12 cellular contexts compared by ENCODE assay signal in the genomic region with DNA sequence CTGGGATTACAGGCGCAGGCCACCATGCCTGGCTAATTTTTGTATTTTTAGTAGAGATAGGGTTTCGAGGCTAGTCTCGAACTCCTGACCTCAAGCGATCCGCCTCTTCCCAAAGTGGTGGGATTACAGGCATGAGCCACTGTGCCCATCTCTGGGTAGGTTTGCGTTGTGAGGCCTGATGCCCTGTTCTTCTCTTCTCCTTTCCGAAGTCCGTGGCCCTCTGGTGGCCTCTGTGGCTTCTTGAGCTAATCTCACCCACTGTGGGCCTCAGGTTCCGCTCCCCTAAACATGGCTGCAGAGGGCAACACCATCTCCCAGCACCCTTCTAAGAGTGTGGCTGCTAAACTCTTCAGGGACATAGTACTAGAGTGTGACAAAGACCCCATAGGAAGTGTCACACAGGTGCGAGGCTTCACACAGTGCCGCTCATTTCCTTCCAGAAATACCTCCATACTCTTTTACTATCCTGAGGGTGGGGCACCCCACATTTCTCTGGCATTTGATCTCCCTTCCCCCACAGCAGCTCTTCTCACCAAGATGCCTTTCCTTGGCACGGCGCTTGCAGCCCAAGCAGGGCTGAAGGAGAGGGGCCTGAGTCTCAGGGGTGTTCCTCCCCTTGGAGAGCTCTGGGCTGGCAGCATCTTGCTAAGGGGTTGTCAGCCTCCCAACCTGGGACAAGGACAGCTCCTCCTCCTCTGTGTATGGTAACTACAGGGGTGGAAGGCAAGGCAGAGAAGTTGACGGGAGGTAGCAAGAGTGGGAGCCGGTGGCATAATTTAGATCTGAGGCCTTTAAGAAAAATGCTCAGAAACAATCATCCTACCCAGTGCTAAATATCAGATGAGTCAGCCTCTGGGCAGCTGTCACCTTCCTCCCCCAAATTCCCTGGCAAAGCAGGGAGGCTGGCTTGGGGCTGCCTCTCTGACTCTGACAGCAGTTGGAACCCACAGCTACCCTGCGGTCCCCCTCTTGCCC. TPM values are rescaled to one million over a fixed set of nuclear protein-coding genes. Genes with fewer than 3 reads are reported as not detected.
DNase-seq lines count a peak whose midpoint lies in the region; ATAC-seq and TF ChIP-seq lines count a peak whose summit lies in the region.
"Had no signal": no experiment of that assay in that cellular context is flagged by ENCODE, and none has a peak within 500 bp of the region (broad histone marks: within the 10 kb centered on the region; RNA-seq: fewer than 3 reads in every experiment).

No MANE protein-coding gene starts in this region.

- H3K9me3 Mint-ChIP-seq in HFFc6, result no peaks in the 10 kb centered on the region

- peak overlapping the region; percentile 97 for H3K4me3 Mint-ChIP-seq in HFFc6

- peaks cover 53% of the 10 kb centered on the region for H3K4me1 Mint-ChIP-seq in HFFc6 (ENCODE audit: low read depth)

- no peak for TF ChIP-seq POLR2A in suprapubic skin (IDR thresholded peaks at IDR 0.05)

- H3K4me1 ChIP-seq in ascending aorta (peaks cover 0 to 16% of the 10 kb centered on the region in 2 donors), suprapubic skin (peaks cover 28% of the 10 kb centered on the region), right cardiac atrium (ENCODE audit: control insufficient read depth, insufficient read depth, low read length) (no peaks in the 10 kb centered on the region)

- DNase-seq in HFFc6 (peak; percentile 58), ascending aorta (ENCODE audit: low spot score in 2 of 2) (no peak), iPS-NIHi7 (ENCODE audit: extremely low spot score) (peak; percentile 41), suprapubic skin (ENCODE audit: low spot score in 2 of 2) (no peak), DMS153 treated with DMSO at 0.1 percent for 48 hours (lab: John Stamatoyannopoulos, UW; ENCODE audit: unreplicated experiment) (no peak), NCI-H2171 treated with DMSO at 0.1 percent for 48 hours (lab: John Stamatoyannopoulos, UW) (no peak), right cardiac atrium (no peak)
- DNase-seq: DMS53, NCI-H1417, ovary, upper lobe of left lung had no signal

- H3K27me3 Mint-ChIP-seq in HFFc6 (ENCODE audit: insufficient read depth), result peaks cover 5% of the 10 kb centered on the region

- peak overlapping the region; percentile 78 to 83 for H3K27ac ChIP-seq in ascending aorta
- H3K27ac ChIP-seq in suprapubic skin, result peak overlapping the region; percentile 78
- no peak overlapping the region for H3K27ac ChIP-seq in right cardiac atrium (ENCODE audit: low read length)
- H3K27ac ChIP-seq: ovary, upper lobe of left lung had no signal

- peak overlapping the region; percentile 97 for H3K27ac Mint-ChIP-seq in HFFc6

- no peak for TF ChIP-seq EP300 in suprapubic skin (IDR thresholded peaks at IDR 0.05)

- H3K9me3 ChIP-seq in ascending aorta (no peaks in the 10 kb centered on the region), suprapubic skin (no peaks in the 10 kb centered on the region), right cardiac atrium (ENCODE audit: control insufficient read depth, low read length) (no peaks in the 10 kb centered on the region)
- H3K9me3 ChIP-seq: ovary, upper lobe of left lung had no signal

- 85% methylated on average over 15 of the region's 16 CpGs for WGBS in suprapubic skin
- WGBS in right cardiac atrium, result 81% methylated on average over 16 of the region's 16 CpGs

- H3K36me3 ChIP-seq in ascending aorta (no peaks in the 10 kb centered on the region), suprapubic skin (no peaks in the 10 kb centered on the region)
- H3K36me3 ChIP-seq: ovary, upper lobe of left lung had no signal

- H3K4me3 ChIP-seq in ascending aorta, result peak overlapping the region in 1 of 2 donors; percentile 29
- no peak overlapping the region for H3K4me3 ChIP-seq in suprapubic skin
- no peak overlapping the region for H3K4me3 ChIP-seq in right cardiac atrium (ENCODE audit: low read length)
- H3K4me3 ChIP-seq: ovary, upper lobe of left lung had no signal

- H3K27me3 ChIP-seq in ascending aorta, result no peaks in the 10 kb centered on the region
- H3K27me3 ChIP-seq in suprapubic skin, result peaks cover 19% of the 10 kb centered on the region
- no peaks in the 10 kb centered on the region for H3K27me3 ChIP-seq in right cardiac atrium (ENCODE audit: control insufficient read depth, insufficient read depth)
- H3K27me3 ChIP-seq: ovary had no signal

- ATAC-seq in HG03442 (IDR thresholded peaks at IDR 0.05; ENCODE audit: unreplicated experiment) (no peak), right cardiac atrium (no peak)

- intact Hi-C loops in ascending aorta (cut with DNase I), result no loop called here
- intact Hi-C loops in right cardiac atrium (cut with DNase I), result no loop called here

- TF ChIP-seq CTCF in HFFc6 (IDR thresholded peaks at IDR 0.05) (no peak; the same call in 1 of the 2 replicates), ascending aorta (IDR thresholded peaks at IDR 0.05) (no peak), suprapubic skin (IDR thresholded peaks at IDR 0.05) (no peak)

- H3K36me3 Mint-ChIP-seq in HFFc6 (ENCODE audit: low read depth), result peaks cover 45% of the 10 kb centered on the region

RNA-seq across cellular contexts. Expression of a gene that starts 6.1 kb away (rescaled TPM):
- 100 to 1,000 TPM; 705 to 934 (median 790) TPM for total RNA-seq in HFFc6 (2021; fragmentation: NEBNext Ultra II Directional; extraction: Animal tissue kit (Norgen Biotek cat#: 25700))
- total RNA-seq in ascending aorta (3.5 TPM), suprapubic skin (10 to 100 TPM in 1 of 4 donors, 1 to 10 TPM in 3; 3.5 to 18.8 (median 6.9) TPM), right cardiac atrium (1 to 10 TPM in 3 of 4 donors, under 1 TPM in 1; 0.74 to 2.9 (median 1.8) TPM)
- 4.3 TPM for polyA plus RNA-seq in right cardiac atrium

RNA-seq across cellular contexts. Expression of a gene that starts 35.4 kb away (rescaled TPM):
- under 1 TPM; 0.32 to 0.71 (median 0.49) TPM for total RNA-seq in HFFc6 (2021; fragmentation: NEBNext Ultra II Directional; extraction: Animal tissue kit (Norgen Biotek cat#: 25700))
- not detected for total RNA-seq in ascending aorta
- total RNA-seq in suprapubic skin, result 10 to 100 TPM in 3 of 4 donors, 1 to 10 TPM in 1; 5.9 to 25.4 (median 15.2) TPM
- 10 to 100 TPM; 57.3 to 98.4 (median 95.7) TPM for total RNA-seq in right cardiac atrium
- polyA plus RNA-seq in right cardiac atrium, result 57.1 TPM

Comparison
In these comparisons a context has a peak if more than half of its experiments do, and no peak if none do; other contexts are left out.
1. DNase-seq: peak in HFFc6 (single experiment) and iPS-NIHi7 (single experiment); none in ascending aorta (0 of 2), suprapubic skin (0 of 2), DMS153 treated with DMSO at 0.1 percent for 48 hours (single experiment), NCI-H2171 treated with DMSO at 0.1 percent for 48 hours (single experiment) and right cardiac atrium (0 of 3).
2. RNA of a gene that starts 6.1 kb away (total RNA-seq): 705 to 934 TPM in HFFc6; 3.5 to 18.8 TPM in suprapubic skin, 3.5 TPM in ascending aorta (single experiment) and 0.74 to 2.9 TPM in right cardiac atrium; every median in the first group is over 10 times any median in the second.